Comparison of ENCODE assay signal across 17 cellular contexts in the genomic region with DNA sequence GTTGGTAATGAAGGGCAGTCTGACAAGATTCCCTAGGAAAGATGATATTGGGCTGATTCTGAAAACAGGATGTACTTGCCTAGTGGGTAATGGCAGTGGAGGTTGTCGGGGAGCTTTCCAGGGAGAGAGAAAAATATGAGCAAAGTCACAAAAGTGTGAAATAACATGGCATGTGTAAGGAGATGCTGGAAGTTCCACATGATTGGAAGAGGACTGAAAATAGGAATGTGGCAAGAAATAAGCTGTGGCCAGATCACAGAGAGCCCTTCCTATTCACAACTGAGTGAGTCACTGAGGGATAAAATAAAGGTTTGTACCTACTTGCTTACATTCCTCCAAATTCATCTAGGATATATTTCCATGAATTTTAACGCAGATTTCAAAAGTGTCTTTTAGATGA. TPM values are rescaled to one million over a fixed set of nuclear protein-coding genes. Genes with fewer than 3 reads are reported as not detected.
DNase-seq lines count a peak whose midpoint lies in the region; ATAC-seq, FAIRE-seq and TF ChIP-seq lines count a peak whose summit lies in the region.
"Had no signal": no experiment of that assay in that cellular context is flagged by ENCODE, and none has a peak within 500 bp of the region (broad histone marks: within the 10 kb centered on the region; RNA-seq: fewer than 3 reads in every experiment).

No MANE protein-coding gene starts in this region.

- no peak for TF ChIP-seq CTCF in RWPE2 (IDR thresholded peaks at IDR 0.05; ENCODE audit: poor library complexity, severe bottlenecking)

- H3K4me1 ChIP-seq in RWPE2 (ENCODE audit: insufficient read depth, poor library complexity, severe bottlenecking): peaks cover 15% of the 10 kb centered on the region

- no peaks in the 10 kb centered on the region for H3K27me3 ChIP-seq in RWPE2 (ENCODE audit: insufficient read depth, poor library complexity, severe bottlenecking)
- H3K27me3 ChIP-seq: BLaER1 treated with 17β-estradiol and CSF1 and Interleukin-3, amounts not matched to agents 10 nM and 100 nM had no signal

- H3K36me3 ChIP-seq in RWPE2 (ENCODE audit: low read depth): no peaks in the 10 kb centered on the region
- H3K36me3 ChIP-seq: BLaER1 treated with 17β-estradiol and CSF1 and Interleukin-3, amounts not matched to agents 10 nM and 100 nM had no signal

- FAIRE-seq in GM12892 (lab: Jason Lieb, UNC) (peak; percentile 67), RCC 7860 (lab: Jason Lieb, UNC) (no peak)

- ATAC-seq in RWPE2 (ENCODE audit: low read depth): peak; percentile 61; the same call in 1 of the 3 replicates
- ATAC-seq: CD8-positive, alpha-beta T cell had no signal

- in situ Hi-C loops in ACHN (cut with HindIII; ENCODE audit: low pct_ligation_motif_present, low pct_unique_long_range_greater_than_20kb, low sequenced_read_pairs): no loop called here

- TF ChIP-seq POLR2A in GM12892 (IDR thresholded peaks at IDR 0.05; ENCODE audit: low read depth, low read length): no peak

- no peaks in the 10 kb centered on the region for H3K9me3 ChIP-seq in RWPE2 (ENCODE audit: severe bottlenecking)

- H3K27ac ChIP-seq in RWPE2 (ENCODE audit: poor library complexity, severe bottlenecking): no peak overlapping the region
- peak overlapping the region; percentile 10 for H3K27ac ChIP-seq in epithelial cell of prostate
- H3K27ac ChIP-seq: BLaER1 treated with 17β-estradiol and CSF1 and Interleukin-3, amounts not matched to agents 10 nM and 100 nM; PC-9 had no signal

- DNase-seq in GM12892 (ENCODE audit: insufficient read length): no peak
- no peak for DNase-seq in RWPE2 (ENCODE audit: low spot score)
- DNase-seq in epithelial cell of prostate (ENCODE audit: low read depth, low spot score): no peak
- peak; percentile 64 for DNase-seq in kidney tubule cell (ENCODE audit: low spot score)
- DNase-seq in UCSD-AML1 (lab: John Stamatoyannopoulos, UW; ENCODE audit: unreplicated experiment): no peak
- DNase-seq in RCC 7860 (ENCODE audit: low spot score): no peak
- no peak for DNase-seq in NCI-H1092 (lab: John Stamatoyannopoulos, UW)
- DNase-seq in ACHN: no peak
- DNase-seq: CD8-positive, alpha-beta T cell; DMS79; H9; Kasumi-1; NCI-H187 treated with DMSO at 0.1 percent for 48 hours; NCI-H345; NCI-H526; PC-9 had no signal

- H3K4me3 ChIP-seq in RWPE2 (ENCODE audit: severe bottlenecking): no peak overlapping the region
- H3K4me3 ChIP-seq: BLaER1 treated with 17β-estradiol and CSF1 and Interleukin-3, amounts not matched to agents 10 nM and 100 nM; PC-9 had no signal

RNA-seq across cellular contexts. Expression of a gene that starts 36.1 kb away (rescaled TPM):
- polyA plus RNA-seq in GM12892 (2012; ENCODE audit: missing spikeins): 0.87 TPM
